ENCODE assay signal across 16 cellular contexts in the genomic region with DNA sequence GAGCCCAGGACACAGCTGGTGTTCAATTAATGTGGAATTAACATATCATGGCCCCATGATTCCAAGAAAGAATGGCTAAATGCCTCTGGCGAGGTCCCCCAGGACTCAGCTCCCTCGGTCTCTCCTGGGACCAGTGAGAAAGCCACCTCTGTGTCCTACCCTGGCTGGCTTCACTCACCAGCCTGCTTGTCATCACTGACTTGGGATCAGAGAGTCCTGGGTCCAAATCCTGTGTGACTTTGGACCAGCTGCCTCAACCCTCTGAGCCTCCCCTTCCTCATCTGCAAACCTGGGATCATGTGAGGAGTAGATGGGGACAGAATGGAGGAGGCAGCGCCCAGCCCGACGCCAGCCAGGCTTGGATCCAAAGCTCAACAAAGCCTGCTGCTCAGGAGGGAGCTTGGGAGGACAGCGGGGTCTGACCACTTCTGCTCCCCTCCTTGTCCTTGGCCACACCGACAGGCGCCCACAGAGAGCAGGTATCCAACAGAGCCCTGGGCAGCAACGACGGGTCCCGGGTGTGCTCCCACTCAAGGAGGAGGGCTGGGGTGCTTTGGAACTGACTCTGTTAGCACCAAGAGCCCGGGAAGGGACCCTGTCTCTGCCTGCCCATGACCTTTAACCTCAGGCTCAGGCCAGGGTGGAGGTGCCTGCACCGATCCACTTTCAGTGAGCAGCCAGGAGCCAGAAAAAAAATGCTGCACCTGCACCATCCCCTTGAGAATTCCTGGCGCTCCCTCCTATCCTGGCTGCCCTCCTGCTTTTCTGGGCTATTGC. TPM values are rescaled to one million over a fixed set of nuclear protein-coding genes. Genes with fewer than 3 reads are reported as not detected.
A peak's percentile ranks its signal among the peaks of the same experiment; 100 is the strongest.
DNase-seq lines count a peak whose midpoint lies in the region; ATAC-seq, FAIRE-seq and TF ChIP-seq lines count a peak whose summit lies in the region.
"Had no signal": no experiment of that assay in that cellular context is flagged by ENCODE, and none has a peak within 500 bp of the region (broad histone marks: within the 10 kb centered on the region; RNA-seq: fewer than 3 reads in every experiment).

No MANE protein-coding gene starts in this region.

- H3K36me3 ChIP-seq in endothelial cell of umbilical vein (ENCODE audit: control insufficient read depth in 2 of 2, extremely low read depth in 1 of 2, insufficient read depth in 2 of 2, low read length in 2 of 2) = no peaks in the 10 kb centered on the region
- H3K36me3 ChIP-seq: pancreas had no signal

- dilution Hi-C loops in endothelial cell of umbilical vein (cut with MboI; ENCODE audit: extremely low pct_ligation_motif_present, low sequenced_read_pairs) = no loop called here

- ATAC-seq in sciatic nerve (no peak), GM18868 (IDR thresholded peaks at IDR 0.05; ENCODE audit: unreplicated experiment) (no peak)
- ATAC-seq: pancreas had no signal

- CTCF ChIA-PET in activated CD4-positive, alpha-beta memory T cell treated with anti-CD3 and anti-CD28 coated beads for 36 hours (lab: Charles Lee) = interaction anchor here (1.0 kb wide), 1 partner anchor 32 kb away, joined by 3 read pairs; no protein-coding TSS in a partner anchor
- CTCF ChIA-PET in activated CD4-positive, alpha-beta memory T cell treated with anti-CD3 and anti-CD28 coated beads, Interleukin-2, amount 10 ng/mL, durations not matched to agents 7 days and 5 days (lab: Charles Lee) = interaction anchor here (1.1 to 1.6 kb wide), 2 partner anchors 32 to 35 kb away, joined by 3 to 7 read pairs; no protein-coding TSS in a partner anchor
- CTCF ChIA-PET in endothelial cell of umbilical vein (lab: Charles Lee) = interaction anchor here (0.7 kb wide), 1 partner anchor 32 kb away, joined by 4 read pairs; no protein-coding TSS in a partner anchor
- CTCF ChIA-PET in activated naive CD4-positive, alpha-beta T cell treated with anti-CD3 and anti-CD28 coated beads for 36 hours (lab: Charles Lee) = interaction anchor here (1.1 kb wide), 1 partner anchor 32 kb away, joined by 5 read pairs; no protein-coding TSS in a partner anchor

- no peaks in the 10 kb centered on the region for H3K79me2 ChIP-seq in endothelial cell of umbilical vein (ENCODE audit: control insufficient read depth, insufficient read depth, low read length)

- H3K27me3 ChIP-seq in endothelial cell of umbilical vein (ENCODE audit: control insufficient read depth in 2 of 2, insufficient read depth in 2 of 2, low read length in 2 of 2) = peaks cover 7 to 16% of the 10 kb centered on the region in 2 experiments
- H3K27me3 ChIP-seq: pancreas had no signal

- no peak overlapping the region for H3K4me3 Mint-ChIP-seq in activated CD4-positive, alpha-beta memory T cell treated with anti-CD3 and anti-CD28 coated beads for 36 hours
- no peak overlapping the region for H3K4me3 Mint-ChIP-seq in activated CD4-positive, alpha-beta memory T cell treated with anti-CD3 and anti-CD28 coated beads, Interleukin-2, amount 10 ng/mL, durations not matched to agents 7 days and 5 days
- H3K4me3 Mint-ChIP-seq in activated naive CD4-positive, alpha-beta T cell treated with anti-CD3 and anti-CD28 coated beads for 36 hours = no peak overlapping the region

- H3K4me1 ChIP-seq in endothelial cell of umbilical vein (ENCODE audit: control insufficient read depth, extremely low read depth, insufficient read depth, low read length) = peaks cover 14% of the 10 kb centered on the region

- peaks cover 19% of the 10 kb centered on the region for H3K27me3 Mint-ChIP-seq in activated CD4-positive, alpha-beta memory T cell treated with anti-CD3 and anti-CD28 coated beads for 36 hours
- H3K27me3 Mint-ChIP-seq in activated CD4-positive, alpha-beta memory T cell treated with anti-CD3 and anti-CD28 coated beads, Interleukin-2, amount 10 ng/mL, durations not matched to agents 7 days and 5 days = peaks cover 41% of the 10 kb centered on the region
- peaks cover 32% of the 10 kb centered on the region for H3K27me3 Mint-ChIP-seq in activated naive CD4-positive, alpha-beta T cell treated with anti-CD3 and anti-CD28 coated beads for 36 hours (ENCODE audit: low read depth)

- FAIRE-seq in endothelial cell of umbilical vein (lab: Jason Lieb, UNC) = no peak
- FAIRE-seq: D721Med, pancreas had no signal

- no peak overlapping the region for H3K4me2 ChIP-seq in endothelial cell of umbilical vein (ENCODE audit: insufficient read depth, low read length)

- TF ChIP-seq CTCF in endothelial cell of umbilical vein (IDR thresholded peaks at IDR 0.05; ENCODE audit: extremely low read depth in 1 of 2, insufficient read depth in 1 of 2, low read depth in 1 of 2, low read length in 2 of 2) = no peak

- no peaks in the 10 kb centered on the region for H3K9me3 Mint-ChIP-seq in activated CD4-positive, alpha-beta memory T cell treated with anti-CD3 and anti-CD28 coated beads for 36 hours
- H3K9me3 Mint-ChIP-seq in activated CD4-positive, alpha-beta memory T cell treated with anti-CD3 and anti-CD28 coated beads, Interleukin-2, amount 10 ng/mL, durations not matched to agents 7 days and 5 days = no peaks in the 10 kb centered on the region
- no peaks in the 10 kb centered on the region for H3K9me3 Mint-ChIP-seq in activated naive CD4-positive, alpha-beta T cell treated with anti-CD3 and anti-CD28 coated beads for 36 hours

- no peaks in the 10 kb centered on the region for H3K9me3 ChIP-seq in endothelial cell of umbilical vein (replicated peaks; ENCODE audit: control insufficient read depth, insufficient read depth, low read length)
- H3K9me3 ChIP-seq: pancreas had no signal

- TF ChIP-seq POLR2A in endothelial cell of umbilical vein (IDR thresholded peaks at IDR 0.05; ENCODE audit: low read depth, low read length) = no peak

- no peak overlapping the region for H3K27ac ChIP-seq in endothelial cell of umbilical vein (ENCODE audit: insufficient read depth, low read depth, low read length)
- H3K27ac ChIP-seq: pancreas had no signal

- H4K20me1 ChIP-seq in endothelial cell of umbilical vein (replicated peaks; ENCODE audit: control insufficient read depth, extremely low read depth, insufficient read depth, low read length) = no peaks in the 10 kb centered on the region

- no peak overlapping the region for H3K4me3 ChIP-seq in endothelial cell of umbilical vein (replicated peaks in 1 of 3; ENCODE audit: insufficient read depth in 1 of 3, low read depth in 1 of 3, low read length in 3 of 3)
- H3K4me3 ChIP-seq: pancreas had no signal

- intact Hi-C loops in activated CD4-positive, alpha-beta memory T cell treated with anti-CD3 and anti-CD28 coated beads for 36 hours (cut with micrococcal nuclease) = no loop called here
- intact Hi-C loops in endothelial cell of umbilical vein (cut with micrococcal nuclease) = no loop called here
- intact Hi-C loops in sciatic nerve (cut with DNase I) = no loop called here
- intact Hi-C loops in activated naive CD4-positive, alpha-beta T cell treated with anti-CD3 and anti-CD28 coated beads for 36 hours (cut with micrococcal nuclease) = no loop called here

- DNase-seq in activated CD4-positive, alpha-beta memory T cell treated with anti-CD3 and anti-CD28 coated beads for 36 hours = peak; percentile 5
- DNase-seq in activated CD4-positive, alpha-beta memory T cell treated with anti-CD3 and anti-CD28 coated beads, Interleukin-2, amount 10 ng/mL, durations not matched to agents 7 days and 5 days = no peak
- peak; percentile 52 for DNase-seq in NCI-H1105 treated with DMSO at 0.1 percent for 48 hours (lab: John Stamatoyannopoulos, UW)
- DNase-seq in endothelial cell of umbilical vein (ENCODE audit: low read depth, low spot score) = no peak
- peak; percentile 47 for DNase-seq in sciatic nerve (ENCODE audit: low spot score)
- DNase-seq in activated naive CD4-positive, alpha-beta T cell treated with anti-CD3 and anti-CD28 coated beads for 36 hours = no peak
- DNase-seq in effector CD4-positive, alpha-beta T cell = no peak
- DNase-seq: activated T-cell treated with anti-CD3 and anti-CD28 coated beads, Interleukin-2, amount 50 U/mL, for 1 hour; amygdala; dermis blood vessel endothelial cell; midbrain; NCI-H345 had no signal

- peaks cover 21% of the 10 kb centered on the region for H3K4me1 Mint-ChIP-seq in activated CD4-positive, alpha-beta memory T cell treated with anti-CD3 and anti-CD28 coated beads for 36 hours (ENCODE audit: low read depth)
- H3K4me1 Mint-ChIP-seq in activated CD4-positive, alpha-beta memory T cell treated with anti-CD3 and anti-CD28 coated beads, Interleukin-2, amount 10 ng/mL, durations not matched to agents 7 days and 5 days = peaks cover 19% of the 10 kb centered on the region
- H3K4me1 Mint-ChIP-seq in activated naive CD4-positive, alpha-beta T cell treated with anti-CD3 and anti-CD28 coated beads for 36 hours (ENCODE audit: low read depth) = peaks cover 10% of the 10 kb centered on the region

- POLR2A ChIA-PET in activated CD4-positive, alpha-beta memory T cell treated with anti-CD3 and anti-CD28 coated beads for 36 hours (lab: Charles Lee) = no interaction called here
- POLR2A ChIA-PET in activated CD4-positive, alpha-beta memory T cell treated with anti-CD3 and anti-CD28 coated beads, Interleukin-2, amount 10 ng/mL, durations not matched to agents 7 days and 5 days (lab: Charles Lee) = interaction anchor here (1.6 kb wide), 1 partner anchor 58 kb away, joined by 7 read pairs; the partner anchor contains the start of gene HP1BP3
- POLR2A ChIA-PET in endothelial cell of umbilical vein (lab: Charles Lee) = no interaction called here

- H3K9ac ChIP-seq in endothelial cell of umbilical vein (replicated peaks; ENCODE audit: extremely low read depth, insufficient read depth, low read length) = no peak overlapping the region

- no peak overlapping the region for H2AFZ ChIP-seq in endothelial cell of umbilical vein (ENCODE audit: low read depth, low read length)

- H3K27ac Mint-ChIP-seq in activated CD4-positive, alpha-beta memory T cell treated with anti-CD3 and anti-CD28 coated beads for 36 hours = no peak overlapping the region
- H3K27ac Mint-ChIP-seq in activated CD4-positive, alpha-beta memory T cell treated with anti-CD3 and anti-CD28 coated beads, Interleukin-2, amount 10 ng/mL, durations not matched to agents 7 days and 5 days = no peak overlapping the region
- no peak overlapping the region for H3K27ac Mint-ChIP-seq in activated naive CD4-positive, alpha-beta T cell treated with anti-CD3 and anti-CD28 coated beads for 36 hours

- no TSS peak for BruUV-seq in endothelial cell of umbilical vein (replicated peaks; lab: Mats Ljungman, UMichigan)

- no peaks in the 10 kb centered on the region for H3K9me1 ChIP-seq in endothelial cell of umbilical vein (replicated peaks; ENCODE audit: control insufficient read depth, extremely low read depth, insufficient read depth, low read length)

- H3K36me3 Mint-ChIP-seq in activated CD4-positive, alpha-beta memory T cell treated with anti-CD3 and anti-CD28 coated beads for 36 hours = no peaks in the 10 kb centered on the region
- H3K36me3 Mint-ChIP-seq in activated CD4-positive, alpha-beta memory T cell treated with anti-CD3 and anti-CD28 coated beads, Interleukin-2, amount 10 ng/mL, durations not matched to agents 7 days and 5 days (ENCODE audit: low read depth) = no peaks in the 10 kb centered on the region
- no peaks in the 10 kb centered on the region for H3K36me3 Mint-ChIP-seq in activated naive CD4-positive, alpha-beta T cell treated with anti-CD3 and anti-CD28 coated beads for 36 hours (ENCODE audit: low read depth)

RNA-seq across cellular contexts. Expression of gene SH2D5, which starts 3.2 kb away (rescaled TPM):
- under 1 TPM; 0.07 to 0.12 TPM for total RNA-seq in activated CD4-positive, alpha-beta memory T cell treated with anti-CD3 and anti-CD28 coated beads for 36 hours
- under 1 TPM in 1 of 2 experiments, not detected in 1; 0.23 TPM for total RNA-seq in activated CD4-positive, alpha-beta memory T cell treated with anti-CD3 and anti-CD28 coated beads, Interleukin-2, amount 10 ng/mL, durations not matched to agents 7 days and 5 days
- total RNA-seq in endothelial cell of umbilical vein (1.0 and 2.4 TPM in 2 replicates), sciatic nerve (not detected)
- 0.18 and 0.23 TPM in 2 replicates for polyA plus RNA-seq in endothelial cell of umbilical vein
- 0.13 and 0.17 TPM in 2 replicates for polyA plus RNA-seq in endothelial cell of umbilical vein (2011; cell fraction: cytosol; rRNA removed)
- polyA plus RNA-seq in endothelial cell of umbilical vein (2011; cell fraction: nucleus; rRNA removed) = 0.97 and 1.4 TPM in 2 replicates
- 0.59 and 0.84 TPM in 2 replicates for polyA plus RNA-seq in endothelial cell of umbilical vein (2012)
- 0.22 and 0.28 TPM in 2 replicates for polyA minus RNA-seq in endothelial cell of umbilical vein
- polyA minus RNA-seq in endothelial cell of umbilical vein (2011; cell fraction: cytosol; rRNA and poly(A)+ RNA removed) = not detected
- 0.34 and 0.72 TPM in 2 replicates for polyA minus RNA-seq in endothelial cell of umbilical vein (2011; cell fraction: nucleus; rRNA and poly(A)+ RNA removed)
- under 1 TPM; 0.15 to 0.29 TPM for total RNA-seq in activated naive CD4-positive, alpha-beta T cell treated with anti-CD3 and anti-CD28 coated beads for 36 hours
- total RNA-seq: subcutaneous adipose tissue had no signal

RNA-seq across cellular contexts. Expression of gene KIF17, which starts 11.5 kb away (rescaled TPM):
- total RNA-seq in activated CD4-positive, alpha-beta memory T cell treated with anti-CD3 and anti-CD28 coated beads for 36 hours = not detected
- total RNA-seq in activated CD4-positive, alpha-beta memory T cell treated with anti-CD3 and anti-CD28 coated beads, Interleukin-2, amount 10 ng/mL, durations not matched to agents 7 days and 5 days = not detected
- total RNA-seq in endothelial cell of umbilical vein (0.72 and 1.5 TPM in 2 replicates), sciatic nerve (2.4 TPM)
- polyA plus RNA-seq in endothelial cell of umbilical vein = 1.1 and 1.3 TPM in 2 replicates
- 0.62 and 0.85 TPM in 2 replicates for polyA plus RNA-seq in endothelial cell of umbilical vein (2011; cell fraction: cytosol; rRNA removed)
- 0.42 and 0.45 TPM in 2 replicates for polyA plus RNA-seq in endothelial cell of umbilical vein (2011; cell fraction: nucleus; rRNA removed)
- polyA plus RNA-seq in endothelial cell of umbilical vein (2012) = 0.15 and 0.31 TPM in 2 replicates
- 0.17 and 0.24 TPM in 2 replicates for polyA minus RNA-seq in endothelial cell of umbilical vein
- not detected for polyA minus RNA-seq in endothelial cell of umbilical vein (2011; cell fraction: cytosol; rRNA and poly(A)+ RNA removed)
- polyA minus RNA-seq in endothelial cell of umbilical vein (2011; cell fraction: nucleus; rRNA and poly(A)+ RNA removed) = not detected in 2 replicates
- total RNA-seq in activated naive CD4-positive, alpha-beta T cell treated with anti-CD3 and anti-CD28 coated beads for 36 hours = not detected

RNA-seq across cellular contexts. Expression of gene HP1BP3, which starts 57.8 kb away (rescaled TPM):
- total RNA-seq in activated CD4-positive, alpha-beta memory T cell treated with anti-CD3 and anti-CD28 coated beads for 36 hours = 100 to 1,000 TPM; 209 to 225 TPM
- 100 to 1,000 TPM; 299 to 301 TPM for total RNA-seq in activated CD4-positive, alpha-beta memory T cell treated with anti-CD3 and anti-CD28 coated beads, Interleukin-2, amount 10 ng/mL, durations not matched to agents 7 days and 5 days
- total RNA-seq in endothelial cell of umbilical vein (228 and 231 TPM in 2 replicates), sciatic nerve (284 TPM)
- 78.1 and 87.2 TPM in 2 replicates for polyA plus RNA-seq in endothelial cell of umbilical vein
- 129 and 133 TPM in 2 replicates for polyA plus RNA-seq in endothelial cell of umbilical vein (2011; cell fraction: cytosol; rRNA removed)
- polyA plus RNA-seq in endothelial cell of umbilical vein (2011; cell fraction: nucleus; rRNA removed) = 234 and 329 TPM in 2 replicates
- polyA plus RNA-seq in endothelial cell of umbilical vein (2012) = 98.7 and 131 TPM in 2 replicates
- 78.1 and 84.7 TPM in 2 replicates for polyA minus RNA-seq in endothelial cell of umbilical vein
- polyA minus RNA-seq in endothelial cell of umbilical vein (2011; cell fraction: cytosol; rRNA and poly(A)+ RNA removed) = 105 TPM
- 86.3 and 131 TPM in 2 replicates for polyA minus RNA-seq in endothelial cell of umbilical vein (2011; cell fraction: nucleus; rRNA and poly(A)+ RNA removed)
- total RNA-seq in activated naive CD4-positive, alpha-beta T cell treated with anti-CD3 and anti-CD28 coated beads for 36 hours = 100 to 1,000 TPM; 226 to 240 TPM

Comparison
In these comparisons a context has a peak if more than half of its experiments do, and no peak if none do; other contexts are left out.
1. DNase-seq: peak in activated CD4-positive, alpha-beta memory T cell treated with anti-CD3 and anti-CD28 coated beads for 36 hours (single experiment), NCI-H1105 treated with DMSO at 0.1 percent for 48 hours (single experiment) and sciatic nerve (single experiment); none in activated CD4-positive, alpha-beta memory T cell treated with anti-CD3 and anti-CD28 coated beads, Interleukin-2, amount 10 ng/mL, durations not matched to agents 7 days and 5 days (single experiment), endothelial cell of umbilical vein (single experiment), activated naive CD4-positive, alpha-beta T cell treated with anti-CD3 and anti-CD28 coated beads for 36 hours (single experiment) and effector CD4-positive, alpha-beta T cell (single experiment).